In genomic region chr6:139080255-139080920, GRCh38 we compare ENCODE assay signal across 19 cellular contexts. TPM values are rescaled to one million over a fixed set of nuclear protein-coding genes. Genes with fewer than 3 reads are reported as not detected.
DNase-seq lines count a peak whose midpoint lies in the region; ATAC-seq, FAIRE-seq and TF ChIP-seq lines count a peak whose summit lies in the region.
"Had no signal": no experiment of that assay in that cellular context is flagged by ENCODE, and none has a peak within 500 bp of the region (broad histone marks: within the 10 kb centered on the region; RNA-seq: fewer than 3 reads in every experiment).

No MANE protein-coding gene starts in this region.

- H3K4me3 ChIP-seq in astrocyte (ENCODE audit: insufficient read depth, low read depth, low read length) (no peak overlapping the region), uterus (no peak overlapping the region)
- H3K4me3 ChIP-seq: GM12878, sigmoid colon had no signal

- no peak for TF ChIP-seq POLR2A in uterus (IDR thresholded peaks at IDR 0.05)

- intact Hi-C loops in left ventricle myocardium superior (cut with micrococcal nuclease) = no loop called here
- intact Hi-C loops in uterus (cut with DNase I; ENCODE audit: low total_unique reads) = no loop called here

- H3K9ac ChIP-seq in astrocyte (ENCODE audit: low read length) = no peak overlapping the region

- H3K27ac Mint-ChIP-seq in astrocyte (ENCODE audit: unreplicated experiment) = no peak overlapping the region
- H3K27ac Mint-ChIP-seq in T-cell = no peak overlapping the region

- H3K9me3 ChIP-seq in astrocyte (ENCODE audit: insufficient read depth, low read depth, low read length) (no peaks in the 10 kb centered on the region), uterus (no peaks in the 10 kb centered on the region)
- H3K9me3 ChIP-seq: Caco-2, sigmoid colon had no signal

- POLR2A ChIA-PET in T-cell (lab: Charles Lee) = no interaction called here

- H3K4me1 ChIP-seq in astrocyte (ENCODE audit: insufficient read depth, low read length) = no peaks in the 10 kb centered on the region
- H3K4me1 ChIP-seq in uterus = no peaks in the 10 kb centered on the region
- H3K4me1 ChIP-seq: sigmoid colon had no signal

- H3K4me3 Mint-ChIP-seq in astrocyte (ENCODE audit: unreplicated experiment) (no peak overlapping the region), T-cell (no peak overlapping the region)

- no peak overlapping the region for H3K27ac ChIP-seq in astrocyte (ENCODE audit: low read depth, low read length)
- no peak overlapping the region for H3K27ac ChIP-seq in uterus
- H3K27ac ChIP-seq: sigmoid colon had no signal

- DNase-seq in AG20443 (ENCODE audit: low spot score) (peak; percentile 20), HPDE6-E6E7 (ENCODE audit: extremely low spot score) (peak; percentile 12), astrocyte (ENCODE audit: low read depth) (peak; percentile 63), left ventricle myocardium superior (no peak), NCI-H2029 treated with DMSO at 0.1 percent for 48 hours (lab: John Stamatoyannopoulos, UW) (no peak), uterus (no peak), T-cell (no peak)
- DNase-seq: activated gamma-delta T cell treated with Interleukin-2 at 50 U/mL for 16 hours; AML-193; anterior cingulate cortex; midbrain; SHP77; sigmoid colon; stimulated activated CD4-positive, alpha-beta T cell treated with anti-CD3 and anti-CD28 coated beads, Interleukin-4, amount 100 ng/mL, for 24 hours; stimulated activated CD8-positive, alpha-beta memory T cell treated with anti-CD3 and anti-CD28 coated beads, Interleukin-4, amount 100 ng/mL, for 48 hours had no signal

- TF ChIP-seq CTCF in astrocyte (IDR thresholded peaks at IDR 0.05; ENCODE audit: insufficient read depth, low read depth, low read length) (no peak), uterus (IDR thresholded peaks at IDR 0.05) (no peak)

- no peak overlapping the region for H2AFZ ChIP-seq in astrocyte (ENCODE audit: low read depth, low read length)

- H3K27me3 Mint-ChIP-seq in astrocyte (ENCODE audit: low read depth, unreplicated experiment) = peaks cover 5% of the 10 kb centered on the region
- no peaks in the 10 kb centered on the region for H3K27me3 Mint-ChIP-seq in T-cell

- H3K36me3 ChIP-seq in astrocyte (ENCODE audit: insufficient read depth, low read length) = no peaks in the 10 kb centered on the region
- peaks cover 0 to 3% of the 10 kb centered on the region in 2 donors for H3K36me3 ChIP-seq in uterus
- H3K36me3 ChIP-seq: sigmoid colon had no signal

- no peak overlapping the region for H3K4me2 ChIP-seq in astrocyte (ENCODE audit: low read length)

- no peaks in the 10 kb centered on the region for H3K4me1 Mint-ChIP-seq in astrocyte (ENCODE audit: low read depth, unreplicated experiment)
- peaks cover 4 to 6% (median 5%) of the 10 kb centered on the region in 3 donors for H3K4me1 Mint-ChIP-seq in T-cell

- no peaks in the 10 kb centered on the region for H3K9me3 Mint-ChIP-seq in astrocyte (ENCODE audit: unreplicated experiment)
- no peaks in the 10 kb centered on the region for H3K9me3 Mint-ChIP-seq in T-cell

- CTCF ChIA-PET in T-cell (lab: Charles Lee) = no interaction called here

- H3K36me3 Mint-ChIP-seq in astrocyte (ENCODE audit: low read depth, unreplicated experiment) = no peaks in the 10 kb centered on the region
- no peaks in the 10 kb centered on the region for H3K36me3 Mint-ChIP-seq in T-cell

- no peaks in the 10 kb centered on the region for H4K20me1 ChIP-seq in astrocyte (ENCODE audit: insufficient read depth, low read length)

- no peaks in the 10 kb centered on the region for H3K79me2 ChIP-seq in astrocyte (ENCODE audit: insufficient read depth, low read length)

- H3K27me3 ChIP-seq in astrocyte (ENCODE audit: insufficient read depth, low read length) = no peaks in the 10 kb centered on the region
- H3K27me3 ChIP-seq in uterus = no peaks in the 10 kb centered on the region
- H3K27me3 ChIP-seq: sigmoid colon had no signal

- no peak for FAIRE-seq in astrocyte (lab: Jason Lieb, UNC)
- FAIRE-seq: G401.6, GM12878 had no signal

- peak; percentile 91 for ATAC-seq in left ventricle myocardium superior
- ATAC-seq in HG03095 (IDR thresholded peaks at IDR 0.05; ENCODE audit: unreplicated experiment) = no peak
- no peak for ATAC-seq in T-cell (replicated peaks in 1 of 4)
- ATAC-seq: GM12878 had no signal

RNA-seq across cellular contexts. Expression of gene ABRACL, which starts 51.8 kb away (rescaled TPM):
- total RNA-seq in astrocyte = 46.6 and 66.0 TPM in 2 replicates
- total RNA-seq in left ventricle myocardium superior = 7.1 TPM
- total RNA-seq in uterus = 1 to 10 TPM in 3 of 4 donors, not detected in 1; 6.2 to 10.0 (median 6.2) TPM
- 10 to 100 TPM; 44.2 to 76.3 (median 71.5) TPM for total RNA-seq in T-cell

RNA-seq across cellular contexts. Expression of gene HECA, which starts 54.5 kb away (rescaled TPM):
- total RNA-seq in astrocyte (10.3 and 11.1 TPM in 2 replicates), left ventricle myocardium superior (63.3 TPM), uterus (10 to 100 TPM; 11.3 to 38.4 (median 25.7) TPM), T-cell (100 to 1,000 TPM; 125 to 137 (median 131) TPM)

Comparison
In these comparisons a context has a peak if more than half of its experiments do, and no peak if none do; other contexts are left out.
1. DNase-seq: peak in AG20443 (single experiment), HPDE6-E6E7 (single experiment) and astrocyte (single experiment); none in left ventricle myocardium superior (single experiment), NCI-H2029 treated with DMSO at 0.1 percent for 48 hours (single experiment), uterus (0 of 2) and T-cell (0 of 34).